In genomic region chr19:29289020-29289419, GRCh38 we compare ENCODE assay signal across 22 cellular contexts.
"Had no signal": no experiment of that assay in that cellular context is flagged by ENCODE, and none has a peak within 500 bp of the region (broad histone marks: within the 10 kb centered on the region; RNA-seq: fewer than 3 reads in every experiment).

No MANE protein-coding gene starts in this region.

- H3K27ac ChIP-seq: SJSA1, SK-N-MC had no signal

- DNase-seq: KBM-7, MV-4-11, NCI-H1048, NCI-H1105, NCI-H1417 treated with DMSO at 0.1 percent for 48 hours, NCI-H146, NCI-H1694 treated with DMSO at 0.1 percent for 48 hours, NCI-H1930, NCI-H2081, NCI-H2107, NCI-H2227 treated with DMSO at 0.1 percent for 48 hours, NCI-H524, NCI-H69, NCI-H774, Right ventricle myocardium superior, RPMI8226, SIG-M5, SW 1271 had no signal

- H3K27me3 ChIP-seq: SJSA1 had no signal

- H3K4me3 Mint-ChIP-seq: IgD-negative memory B cell had no signal

- H3K9me3 ChIP-seq: SJSA1 had no signal

- H3K36me3 ChIP-seq: SJSA1 had no signal

- H3K4me3 ChIP-seq: SJSA1, SK-N-MC had no signal

- H3K4me1 Mint-ChIP-seq: IgD-negative memory B cell had no signal

- FAIRE-seq: RCC 7860 had no signal

- H3K36me3 Mint-ChIP-seq: IgD-negative memory B cell had no signal

- H3K27ac Mint-ChIP-seq: IgD-negative memory B cell had no signal

- H3K4me1 ChIP-seq: SJSA1 had no signal
